10 cellular contexts compared by ENCODE assay signal in the genomic region with DNA sequence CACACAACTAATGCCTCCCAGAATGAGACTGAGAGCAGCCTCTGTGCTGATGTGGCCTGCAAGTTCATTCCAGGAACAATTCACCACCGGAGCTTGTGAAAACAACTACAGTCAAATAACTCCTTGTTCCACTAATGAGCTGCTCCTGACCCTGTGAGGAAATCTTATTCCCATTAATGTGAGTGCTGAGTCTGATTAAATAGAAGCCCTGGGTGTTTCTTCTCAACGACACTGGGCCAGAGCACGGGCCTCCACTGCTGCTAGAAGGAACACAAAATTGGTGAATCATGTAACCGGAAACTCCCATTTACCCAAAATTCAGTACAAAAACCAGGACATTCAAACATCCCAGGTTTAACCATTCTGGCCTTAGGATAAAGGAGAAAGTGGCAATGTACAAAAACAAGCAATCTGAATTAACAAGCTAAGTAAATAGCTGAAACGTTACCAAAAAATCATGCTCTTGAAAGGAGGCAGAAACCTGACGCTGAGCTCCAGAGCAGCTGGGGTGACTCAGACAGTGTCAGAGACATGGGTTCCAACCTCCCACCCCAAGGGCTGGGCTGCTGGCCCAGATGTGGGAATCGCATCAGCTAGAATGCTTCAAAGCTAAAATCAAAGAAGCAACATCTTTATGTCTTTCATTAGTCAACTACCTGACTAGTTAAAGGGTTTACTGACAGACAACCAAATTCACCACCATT. TPM values are rescaled to one million over a fixed set of nuclear protein-coding genes. Genes with fewer than 3 reads are reported as not detected.
DNase-seq lines count a peak whose midpoint lies in the region; ATAC-seq and TF ChIP-seq lines count a peak whose summit lies in the region.
"Had no signal": no experiment of that assay in that cellular context is flagged by ENCODE, and none has a peak within 500 bp of the region (broad histone marks: within the 10 kb centered on the region; RNA-seq: fewer than 3 reads in every experiment).

No MANE protein-coding gene starts in this region.

- H3K9me3 Mint-ChIP-seq in stimulated activated memory B cell treated with anti-CD40 and anti-IgM and Interleukin-4, amounts not matched to agents 10 μg/mL and 1 μg/mL and 100 μg/mL, for 72 hours = no peaks in the 10 kb centered on the region
- H3K9me3 Mint-ChIP-seq: memory B cell had no signal

- H3K36me3 ChIP-seq in right atrium auricular region = no peaks in the 10 kb centered on the region
- no peaks in the 10 kb centered on the region for H3K36me3 ChIP-seq in colonic mucosa

- no peaks in the 10 kb centered on the region for H3K27me3 Mint-ChIP-seq in stimulated activated memory B cell treated with anti-CD40 and anti-IgM and Interleukin-4, amounts not matched to agents 10 μg/mL and 1 μg/mL and 100 μg/mL, for 72 hours
- H3K27me3 Mint-ChIP-seq: memory B cell had no signal

- intact Hi-C loops in Right ventricle myocardium inferior (cut with DNase I) = no loop called here
- intact Hi-C loops in colonic mucosa (cut with DNase I) = no loop called here

- H3K4me3 ChIP-seq in right atrium auricular region (no peak overlapping the region), colonic mucosa (no peak overlapping the region)

- TF ChIP-seq CTCF in right atrium auricular region (IDR thresholded peaks at IDR 0.05) (no peak), colonic mucosa (IDR thresholded peaks at IDR 0.05) (no peak)

- H3K27ac ChIP-seq in right atrium auricular region = peak overlapping the region in 1 of 2 donors; percentile 21
- peak overlapping the region; percentile 8 for H3K27ac ChIP-seq in caudate nucleus (ENCODE audit: low read depth, low read length)
- H3K27ac ChIP-seq in colonic mucosa = no peak overlapping the region

- H3K27me3 ChIP-seq in right atrium auricular region (no peaks in the 10 kb centered on the region), colonic mucosa (no peaks in the 10 kb centered on the region)

- H3K4me3 Mint-ChIP-seq in stimulated activated memory B cell treated with anti-CD40 and anti-IgM and Interleukin-4, amounts not matched to agents 10 μg/mL and 1 μg/mL and 100 μg/mL, for 72 hours = no peak overlapping the region
- H3K4me3 Mint-ChIP-seq: memory B cell had no signal

- H3K4me1 ChIP-seq in right atrium auricular region (no peaks in the 10 kb centered on the region), colonic mucosa (no peaks in the 10 kb centered on the region)

- ATAC-seq in Right ventricle myocardium inferior (peak; percentile 62), GM21423 (IDR thresholded peaks at IDR 0.05; ENCODE audit: unreplicated experiment) (no peak)
- ATAC-seq in stimulated activated memory B cell treated with anti-CD40 and anti-IgM and Interleukin-4, amounts not matched to agents 10 μg/mL and 1 μg/mL and 100 μg/mL, for 72 hours = no peak

- H3K36me3 Mint-ChIP-seq in stimulated activated memory B cell treated with anti-CD40 and anti-IgM and Interleukin-4, amounts not matched to agents 10 μg/mL and 1 μg/mL and 100 μg/mL, for 72 hours = peaks cover 36% of the 10 kb centered on the region

- no peak overlapping the region for H3K27ac Mint-ChIP-seq in stimulated activated memory B cell treated with anti-CD40 and anti-IgM and Interleukin-4, amounts not matched to agents 10 μg/mL and 1 μg/mL and 100 μg/mL, for 72 hours
- H3K27ac Mint-ChIP-seq: memory B cell had no signal

- DNase-seq in Right ventricle myocardium inferior (ENCODE audit: missing footprints) (no peak), right atrium auricular region (ENCODE audit: low spot score) (no peak), caudate nucleus (lab: John Stamatoyannopoulos, UW) (no peak), left kidney (ENCODE audit: low read depth, low spot score) (peak; percentile 39), colonic mucosa (no peak)
- no peak for DNase-seq in stimulated activated CD8-positive, alpha-beta memory T cell treated with anti-CD3 and anti-CD28 coated beads, Interleukin-4, amount 100 ng/mL, for 48 hours
- DNase-seq: activated CD8-positive, alpha-beta memory T cell treated with anti-CD3 and anti-CD28 coated beads, Interleukin-2, amount 50 U/mL, for 48 hours had no signal

- no peaks in the 10 kb centered on the region for H3K9me3 ChIP-seq in right atrium auricular region
- H3K9me3 ChIP-seq in colonic mucosa = no peaks in the 10 kb centered on the region

- H3K4me1 Mint-ChIP-seq in stimulated activated memory B cell treated with anti-CD40 and anti-IgM and Interleukin-4, amounts not matched to agents 10 μg/mL and 1 μg/mL and 100 μg/mL, for 72 hours = no peaks in the 10 kb centered on the region
- H3K4me1 Mint-ChIP-seq: memory B cell had no signal

- no peak overlapping the region for H3K9ac ChIP-seq in colonic mucosa (ENCODE audit: low read depth in 2 of 2, low read length in 2 of 2)

RNA-seq across cellular contexts. Expression of a gene that starts 26.7 kb away (rescaled TPM):
- 15.2 TPM for total RNA-seq in Right ventricle myocardium inferior
- 10 to 100 TPM; 18.1 to 27.6 TPM for total RNA-seq in right atrium auricular region
- 10 to 100 TPM; 23.2 to 36.2 TPM for total RNA-seq in colonic mucosa

RNA-seq across cellular contexts. Expression of a gene that starts 59.9 kb away (rescaled TPM):
- total RNA-seq in Right ventricle myocardium inferior (not detected), right atrium auricular region (under 1 TPM in 1 of 2 donors, not detected in 1; 0.96 TPM), colonic mucosa (10 to 100 TPM in 1 of 2 donors, 1 to 10 TPM in 1; 6.7 to 12.4 TPM)
